In the genomic region with DNA sequence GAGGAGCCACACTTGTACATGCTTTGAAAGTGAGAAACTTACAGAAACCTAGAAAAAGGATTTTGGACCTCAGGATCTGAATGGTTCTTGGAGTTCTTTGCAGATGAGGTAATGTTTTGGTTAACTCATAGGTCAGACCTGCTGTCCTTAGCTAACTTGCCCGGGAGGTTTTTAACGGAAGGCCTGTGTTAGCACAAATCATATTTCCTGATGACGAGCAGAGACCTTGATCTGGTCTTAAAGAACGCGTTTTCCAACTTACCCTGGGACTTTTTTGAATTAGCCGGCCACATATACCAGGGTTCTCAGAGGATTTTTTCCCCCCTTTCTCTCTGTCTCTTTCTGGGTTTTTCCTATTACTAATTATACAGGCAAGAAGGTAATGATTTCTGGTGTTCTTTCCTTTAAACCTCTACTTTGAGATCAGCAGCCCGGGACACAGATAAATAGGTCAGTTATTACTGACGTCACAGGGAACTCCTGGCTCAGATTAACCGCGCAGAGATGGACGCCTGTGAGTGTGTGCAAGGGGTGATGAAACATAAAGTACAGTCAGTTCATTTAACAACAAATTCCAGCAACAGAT, we compare ENCODE assay signal across 7 cellular contexts.
DNase-seq lines count a peak whose midpoint lies in the region; ATAC-seq and TF ChIP-seq lines count a peak whose summit lies in the region.

No MANE protein-coding gene starts in this region.

- H3K27me3 ChIP-seq in ascending aorta (no peaks in the 10 kb centered on the region), kidney epithelial cell (ENCODE audit: control insufficient read depth, insufficient read depth, low read length) (no peaks in the 10 kb centered on the region), subcutaneous abdominal adipose tissue (ENCODE audit: control insufficient read depth in 5 of 5, insufficient read depth in 4 of 5, low read length in 5 of 5) (no peaks in the 10 kb centered on the region)

- DNase-seq in ascending aorta (ENCODE audit: low spot score in 2 of 2) (peak in 1 of 2 donors; percentile 75), kidney epithelial cell (ENCODE audit: low read depth) (peak; percentile 89), NCI-H2081 treated with DMSO at 0.1 percent for 48 hours (lab: John Stamatoyannopoulos, UW) (no peak)
- no peak for DNase-seq in stimulated activated CD4-positive, alpha-beta T cell treated with anti-CD3 and anti-CD28 coated beads, Interleukin-1b, Interleukin-23, amount 100 ng/mL, for 48 hours

- H3K36me3 ChIP-seq in ascending aorta (no peaks in the 10 kb centered on the region), kidney epithelial cell (ENCODE audit: control insufficient read depth, insufficient read depth, low read length) (no peaks in the 10 kb centered on the region), subcutaneous abdominal adipose tissue (ENCODE audit: control insufficient read depth in 5 of 5, insufficient read depth in 5 of 5, low read length in 5 of 5) (no peaks in the 10 kb centered on the region)

- peak overlapping the region in 3 of 5 donors; percentile 26 to 74 (median 38) for H3K9ac ChIP-seq in subcutaneous abdominal adipose tissue (ENCODE audit: low read length in 5 of 5)

- TF ChIP-seq CTCF in ascending aorta (IDR thresholded peaks at IDR 0.05) = no peak
- no peak for TF ChIP-seq CTCF in kidney epithelial cell (IDR thresholded peaks at IDR 0.05; ENCODE audit: insufficient read depth, low read length, poor library complexity, severe bottlenecking)

- H3K4me1 ChIP-seq in ascending aorta = peaks cover 3 to 30% of the 10 kb centered on the region in 2 donors
- H3K4me1 ChIP-seq in subcutaneous abdominal adipose tissue (ENCODE audit: control insufficient read depth in 5 of 5, insufficient read depth in 5 of 5, low read length in 5 of 5) = peaks cover 7 to 21% (median 17%) of the 10 kb centered on the region in 5 donors

- peak overlapping the region; percentile 87 for H3K27ac ChIP-seq in ascending aorta
- H3K27ac ChIP-seq in subcutaneous abdominal adipose tissue (ENCODE audit: low read depth, low read length) = peak overlapping the region; percentile 86

- H3K9me3 ChIP-seq in ascending aorta = no peaks in the 10 kb centered on the region
- no peaks in the 10 kb centered on the region for H3K9me3 ChIP-seq in subcutaneous abdominal adipose tissue (ENCODE audit: control insufficient read depth in 5 of 5, low read length in 5 of 5)

- H3K4me3 ChIP-seq in ascending aorta = peak overlapping the region in 1 of 2 donors; percentile 27
- H3K4me3 ChIP-seq in kidney epithelial cell (ENCODE audit: low read depth, low read length) = no peak overlapping the region
- H3K4me3 ChIP-seq in subcutaneous abdominal adipose tissue (ENCODE audit: low read depth in 1 of 5, low read length in 5 of 5) = peak overlapping the region in 2 of 5 donors; percentile 7 to 29

- ATAC-seq in HG02588 (IDR thresholded peaks at IDR 0.05; ENCODE audit: unreplicated experiment) = peak; percentile 46
- ATAC-seq in GM19023 (IDR thresholded peaks at IDR 0.05; ENCODE audit: unreplicated experiment) = no peak

- intact Hi-C loops in ascending aorta (cut with DNase I) = loop anchor here (1.0 to 10.0 kb wide), 7 partner anchors 34 to 878 kb away; a partner anchor contains a TSS
